33 cellular contexts compared by ENCODE assay signal in genomic region chr1:178180405-178180804, GRCh38.
"Had no signal": no experiment of that assay in that cellular context is flagged by ENCODE, and none has a peak within 500 bp of the region (broad histone marks: within the 10 kb centered on the region; RNA-seq: fewer than 3 reads in every experiment).

No MANE protein-coding gene starts in this region.

- DNase-seq: activated effector memory CD4-positive, alpha-beta T cell treated with anti-CD3 and anti-CD28 coated beads, Interleukin-2, amount 50 U/mL, for 16 hours; activated effector memory CD4-positive, alpha-beta T cell treated with Interleukin-2 at 50 U/mL for 16 hours; activated gamma-delta T cell; activated gamma-delta T cell treated with Interleukin-2 at 50 U/mL for 16 hours; activated naive CD4-positive, alpha-beta T cell; activated naive CD4-positive, alpha-beta T cell treated with anti-CD3 and anti-CD28 coated beads for 36 hours; activated naive CD4-positive, alpha-beta T cell treated with anti-CD3 and anti-CD28 coated beads, Interleukin-2, amount 10 ng/mL, durations not matched to agents 7 days and 5 days; activated naive CD4-positive, alpha-beta T cell treated with anti-CD3 and anti-CD28 coated beads, Interleukin-2, amount 50 U/mL, for 16 hours; activated naive CD4-positive, alpha-beta T cell treated with Interleukin-2 at 50 U/mL for 16 hours; activated naive CD8-positive, alpha-beta T cell treated with anti-CD3 and anti-CD28 coated beads for 36 hours; activated naive CD8-positive, alpha-beta T cell treated with anti-CD3 and anti-CD28 coated beads, Interleukin-2, amount 10 ng/mL, durations not matched to agents 7 days and 5 days; activated naive CD8-positive, alpha-beta T cell treated with anti-CD3 and anti-CD28 coated beads, Interleukin-2, amount 50 U/mL, for 24 hours; activated T-cell treated with anti-CD3 and anti-CD28 coated beads, Interleukin-2, amount 50 U/mL, for 1 hour; activated T-cell treated with anti-CD3 and anti-CD28 coated beads, Interleukin-2, amount 50 U/mL, for 24 hours; activated T-cell treated with anti-CD3 and anti-CD28 coated beads, Interleukin-2, amount 50 U/mL, for 4 hours; activated T-cell treated with anti-CD3 and anti-CD28 coated beads, Interleukin-2, amount 50 U/mL, for 48 hours; activated T-cell treated with anti-CD3 and anti-CD28 coated beads, Interleukin-2, amount 50 U/mL, for 72 hours; adrenal gland; amniotic stem cell; amygdala; anterior cingulate cortex; aorta; body of pancreas; brain microvascular endothelial cell; caudate nucleus; central memory CD4-positive, alpha-beta T cell; cerebellar nuclear complex had no signal

- H3K27me3 ChIP-seq: adrenal gland, ascending aorta, body of pancreas, brain microvascular endothelial cell, breast epithelium, cardiac muscle cell had no signal

- H3K4me1 ChIP-seq: adrenal gland, ascending aorta, body of pancreas, breast epithelium had no signal

- H3K9me3 ChIP-seq: adrenal gland, ascending aorta, body of pancreas, breast epithelium had no signal

- FAIRE-seq: bronchial epithelial cell had no signal

- ATAC-seq: activated naive CD4-positive, alpha-beta T cell treated with anti-CD3 and anti-CD28 coated beads, Interleukin-2, amount 50 U/mL, for 72 hours; activated naive CD8-positive, alpha-beta T cell treated with anti-CD3 and anti-CD28 coated beads, Interleukin-2, amount 50 U/mL, for 24 hours; activated T-cell treated with anti-CD3 and anti-CD28 coated beads, Interleukin-2, amount 50 U/mL, for 4 hours; activated T-cell treated with anti-CD3 and anti-CD28 coated beads, Interleukin-2, amount 50 U/mL, for 72 hours; activated T-helper 17 cell treated with anti-CD3 and anti-CD28 coated beads, Interleukin-2, amount 50 U/mL, for 72 hours; body of pancreas had no signal

- H3K27ac ChIP-seq: adrenal gland, ascending aorta, body of pancreas, brain microvascular endothelial cell, breast epithelium, cardiac muscle cell had no signal

- H3K4me3 ChIP-seq: adrenal gland, ascending aorta, body of pancreas, breast epithelium, cardiac muscle cell had no signal

- H3K36me3 ChIP-seq: adrenal gland, ascending aorta, brain microvascular endothelial cell, breast epithelium, cardiac muscle cell had no signal
